12 cellular contexts compared by ENCODE assay signal in the genomic region with DNA sequence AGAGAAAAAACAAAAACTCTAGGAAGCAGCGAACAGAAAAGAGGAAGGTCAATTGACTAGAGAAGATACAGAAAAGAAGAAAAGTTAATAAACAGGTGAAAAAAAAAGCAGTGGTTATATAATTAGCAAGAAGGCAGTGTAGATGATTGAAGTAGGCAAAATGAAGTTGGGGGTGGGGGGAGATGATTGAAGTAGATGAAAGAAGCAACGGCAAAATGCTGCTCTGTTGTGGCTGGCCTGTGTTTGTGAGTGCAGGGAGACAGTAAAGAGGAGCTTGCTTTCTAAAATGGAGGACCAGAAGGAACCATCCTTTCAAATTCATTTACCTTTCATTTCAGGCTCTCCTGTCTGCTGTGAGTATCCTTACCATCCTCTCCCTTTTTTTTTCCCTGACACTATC. TPM values are rescaled to one million over a fixed set of nuclear protein-coding genes. Genes with fewer than 3 reads are reported as not detected.
DNase-seq lines count a peak whose midpoint lies in the region; ATAC-seq, FAIRE-seq and TF ChIP-seq lines count a peak whose summit lies in the region.
"Had no signal": no experiment of that assay in that cellular context is flagged by ENCODE, and none has a peak within 500 bp of the region (broad histone marks: within the 10 kb centered on the region; RNA-seq: fewer than 3 reads in every experiment).

No MANE protein-coding gene starts in this region.

- intact Hi-C loops in esophagus muscularis mucosa (cut with DNase I): no loop called here

- peak overlapping the region in 1 of 4 donors; percentile 4 for H3K4me3 ChIP-seq in esophagus muscularis mucosa

- H3K4me3 Mint-ChIP-seq in T-helper 17 cell: peak overlapping the region; percentile 93
- H3K4me3 Mint-ChIP-seq: HFFc6 had no signal

- no peak for TF ChIP-seq CTCF in esophagus muscularis mucosa (IDR thresholded peaks at IDR 0.05)

- 47% methylated on average over 2 of the region's 2 CpGs for WGBS in esophagus muscularis mucosa

- TF ChIP-seq EP300 in esophagus muscularis mucosa (IDR thresholded peaks at IDR 0.05): no peak

- peak; percentile 71 for FAIRE-seq in GM18507 (lab: Jason Lieb, UNC)

- no peak for TF ChIP-seq POLR2A in esophagus muscularis mucosa (IDR thresholded peaks at IDR 0.05; ENCODE audit: low read depth)

- H3K27ac Mint-ChIP-seq in T-helper 17 cell: peak overlapping the region; percentile 100
- H3K27ac Mint-ChIP-seq: HFFc6 had no signal

- H3K36me3 Mint-ChIP-seq in T-helper 17 cell (ENCODE audit: low read depth): peaks cover 15% of the 10 kb centered on the region

- H3K27me3 Mint-ChIP-seq in T-helper 17 cell: no peaks in the 10 kb centered on the region

- peaks cover 0 to 7% (median 2%) of the 10 kb centered on the region in 4 donors for H3K36me3 ChIP-seq in esophagus muscularis mucosa

- H3K9me3 ChIP-seq in T-helper 17 cell (ENCODE audit: control insufficient read depth, low read length, poor library complexity, severe bottlenecking) (no peaks in the 10 kb centered on the region), esophagus muscularis mucosa (no peaks in the 10 kb centered on the region)

- peak; percentile 74 for ATAC-seq in T-helper 17 cell
- no peak for ATAC-seq in GM18511 (IDR thresholded peaks at IDR 0.05; ENCODE audit: unreplicated experiment)

- DNase-seq in GM18507 (ENCODE audit: extremely low spot score, insufficient read length, low read depth) (no peak), T-helper 17 cell (peak; percentile 25 to 56 (median 26)), cerebellar nuclear complex (lab: John Stamatoyannopoulos, UW) (no peak), NCI-H2029 treated with DMSO at 0.1 percent for 48 hours (lab: John Stamatoyannopoulos, UW) (no peak), esophagus muscularis mucosa (ENCODE audit: extremely low spot score) (no peak)
- peak; percentile 23 for DNase-seq in stimulated activated CD4-positive, alpha-beta T cell treated with anti-CD3 and anti-CD28 coated beads, Interleukin-4, amount 100 ng/mL, for 1 hour
- DNase-seq: HFFc6, mesenchymal stem cell, NCI-H1092 had no signal

- no peaks in the 10 kb centered on the region for H3K27me3 ChIP-seq in esophagus muscularis mucosa

- no peaks in the 10 kb centered on the region for H3K4me1 ChIP-seq in esophagus muscularis mucosa

- H3K27ac ChIP-seq in angular gyrus (ENCODE audit: low read depth, low read length) (peak overlapping the region; percentile 44), esophagus muscularis mucosa (replicated peaks in 1 of 4) (peak overlapping the region in 2 of 4 donors; percentile 2 to 11)
- H3K27ac ChIP-seq: epithelial cell of prostate had no signal

- peaks cover 50% of the 10 kb centered on the region for H3K4me1 Mint-ChIP-seq in T-helper 17 cell

RNA-seq across cellular contexts. Expression of gene EVI2B, which starts 3.6 kb away (rescaled TPM):
- total RNA-seq in T-helper 17 cell (100 to 1,000 TPM; 106 TPM), esophagus muscularis mucosa (10 to 100 TPM in 2 of 4 donors, 1 to 10 TPM in 2; 4.3 to 14.2 (median 7.9) TPM)

RNA-seq across cellular contexts. Expression of gene EVI2A, which starts 11.2 kb away (rescaled TPM):
- 10 to 100 TPM; 34.5 to 41.5 TPM for total RNA-seq in T-helper 17 cell
- total RNA-seq in esophagus muscularis mucosa: 10 to 100 TPM in 1 of 4 donors, 1 to 10 TPM in 3; 2.5 to 10.6 (median 4.3) TPM

RNA-seq across cellular contexts. Expression of gene OMG, which starts 13.2 kb away (rescaled TPM):
- under 1 TPM; 0.60 to 0.65 TPM for total RNA-seq in T-helper 17 cell
- 1 to 10 TPM in 1 of 4 donors, under 1 TPM in 1, not detected in 2; 0.66 to 1.1 TPM for total RNA-seq in esophagus muscularis mucosa

Comparison
In these comparisons a context has a peak if more than half of its experiments do, and no peak if none do; other contexts are left out.
1. DNase-seq: peak in T-helper 17 cell (3 of 3) and stimulated activated CD4-positive, alpha-beta T cell treated with anti-CD3 and anti-CD28 coated beads, Interleukin-4, amount 100 ng/mL, for 1 hour (single experiment); none in GM18507 (single experiment), cerebellar nuclear complex (0 of 2), NCI-H2029 treated with DMSO at 0.1 percent for 48 hours (single experiment) and esophagus muscularis mucosa (single experiment).
2. RNA of gene EVI2B, which starts 3.6 kb away (total RNA-seq): 106 TPM in T-helper 17 cell; 4.3 to 14.2 TPM in esophagus muscularis mucosa; every median in the first group is over 4 times any median in the second.